ENCODE assay signal across 12 cellular contexts in genomic region chr6:166624275-166624674, GRCh38. TPM values are rescaled to one million over a fixed set of nuclear protein-coding genes. Genes with fewer than 3 reads are reported as not detected.
DNase-seq lines count a peak whose midpoint lies in the region; ATAC-seq and TF ChIP-seq lines count a peak whose summit lies in the region.
"Had no signal": no experiment of that assay in that cellular context is flagged by ENCODE, and none has a peak within 500 bp of the region (broad histone marks: within the 10 kb centered on the region; RNA-seq: fewer than 3 reads in every experiment).

No MANE protein-coding gene starts in this region.

- CTCF ChIA-PET in RWPE1 (lab: Yijun Ruan, JAX): interaction anchor here (1.2 kb wide), 1 partner anchor 14 kb away, joined by 4 read pairs; no protein-coding TSS in a partner anchor

- peak; percentile 66 for DNase-seq in CD14-positive monocyte (ENCODE audit: low spot score)
- no peak for DNase-seq in RWPE1 (ENCODE audit: low spot score)
- DNase-seq in activated T-cell treated with anti-CD3 and anti-CD28 coated beads, Interleukin-2, amount 50 U/mL, for 1 hour: no peak
- DNase-seq in activated naive CD4-positive, alpha-beta T cell treated with anti-CD3 and anti-CD28 coated beads, Interleukin-2, amount 50 U/mL, for 72 hours (ENCODE audit: low spot score in 2 of 2): no peak
- DNase-seq in 8988T: no peak
- no peak for DNase-seq in stimulated activated naive CD4-positive, alpha-beta T cell (lab: John Stamatoyannopoulos, UW)
- DNase-seq: NCI-H187 treated with DMSO at 0.1 percent for 48 hours had no signal

- H3K36me3 Mint-ChIP-seq in CD14-positive monocyte: no peaks in the 10 kb centered on the region
- H3K36me3 Mint-ChIP-seq in activated naive CD4-positive, alpha-beta T cell treated with anti-CD3 and anti-CD28 coated beads, Interleukin-2, amount 50 U/mL, for 72 hours: no peaks in the 10 kb centered on the region
- H3K36me3 Mint-ChIP-seq: stimulated activated memory B cell treated with anti-CD40 and anti-IgM and Interleukin-4, amounts not matched to agents 10 μg/mL and 1 μg/mL and 100 μg/mL, for 72 hours had no signal

- POLR2A ChIA-PET in RWPE1 (lab: Yijun Ruan, JAX; ENCODE audit: low non-redundant PET): no interaction called here

- H3K4me3 Mint-ChIP-seq in CD14-positive monocyte: no peak overlapping the region
- H3K4me3 Mint-ChIP-seq: stimulated activated memory B cell treated with anti-CD40 and anti-IgM and Interleukin-4, amounts not matched to agents 10 μg/mL and 1 μg/mL and 100 μg/mL, for 72 hours had no signal

- H3K4me3 ChIP-seq in esophagus (ENCODE audit: low read depth in 1 of 2, low read length in 2 of 2) (no peak overlapping the region), neutrophil (ENCODE audit: low read depth in 1 of 2, low read length in 1 of 2) (no peak overlapping the region)
- H3K4me3 ChIP-seq: SK-N-MC, skin epidermis had no signal

- H3K27me3 ChIP-seq in esophagus (ENCODE audit: control insufficient read depth in 1 of 2, insufficient read depth in 2 of 2, low read length in 2 of 2) (no peaks in the 10 kb centered on the region), neutrophil (no peaks in the 10 kb centered on the region)

- H3K27me3 Mint-ChIP-seq in CD14-positive monocyte (ENCODE audit: low read depth in 3 of 3): peaks cover 22 to 34% (median 32%) of the 10 kb centered on the region in 3 donors

- H3K27ac ChIP-seq in RWPE1 (peak overlapping the region; percentile 94), esophagus (ENCODE audit: low read depth in 2 of 2, low read length in 1 of 2) (peak overlapping the region; percentile 34 to 44), neutrophil (peak overlapping the region; percentile 67)
- H3K27ac ChIP-seq: SK-N-MC had no signal

- intact Hi-C loops in CD14-positive monocyte (cut with micrococcal nuclease): loop anchor here (10.0 kb wide), 3 partner anchors 239 to 369 kb away; partner anchors contain the start of genes MPC1 (in 1 of the 2) and RNASET2 (in 1 of the 2)

- no peak overlapping the region for H3K27ac Mint-ChIP-seq in CD14-positive monocyte
- no peak overlapping the region for H3K27ac Mint-ChIP-seq in activated naive CD4-positive, alpha-beta T cell treated with anti-CD3 and anti-CD28 coated beads, Interleukin-2, amount 50 U/mL, for 72 hours
- H3K27ac Mint-ChIP-seq: stimulated activated memory B cell treated with anti-CD40 and anti-IgM and Interleukin-4, amounts not matched to agents 10 μg/mL and 1 μg/mL and 100 μg/mL, for 72 hours had no signal

- no peaks in the 10 kb centered on the region for H3K9me3 ChIP-seq in esophagus (ENCODE audit: control insufficient read depth in 2 of 2, insufficient read depth in 1 of 2, low read depth in 1 of 2, low read length in 1 of 2)
- no peaks in the 10 kb centered on the region for H3K9me3 ChIP-seq in neutrophil

- H3K36me3 ChIP-seq in esophagus (ENCODE audit: control insufficient read depth in 2 of 2, insufficient read depth in 2 of 2, low read length in 1 of 2) (no peaks in the 10 kb centered on the region), neutrophil (peaks cover 5% of the 10 kb centered on the region)

- H3K4me1 ChIP-seq in esophagus (ENCODE audit: control insufficient read depth in 2 of 2, insufficient read depth in 2 of 2, low read length in 1 of 2): peaks cover 7 to 20% of the 10 kb centered on the region in 2 donors
- H3K4me1 ChIP-seq in neutrophil (ENCODE audit: control insufficient read depth in 1 of 2, insufficient read depth in 1 of 2, low read depth in 1 of 2, low read length in 1 of 2): peaks cover 26 to 54% of the 10 kb centered on the region in 2 experiments

- no peak for ATAC-seq in activated naive CD4-positive, alpha-beta T cell treated with anti-CD3 and anti-CD28 coated beads, Interleukin-2, amount 50 U/mL, for 72 hours
- ATAC-seq: stimulated activated memory B cell treated with anti-CD40 and anti-IgM and Interleukin-4, amounts not matched to agents 10 μg/mL and 1 μg/mL and 100 μg/mL, for 72 hours had no signal

- peaks cover 25% of the 10 kb centered on the region for H3K4me1 Mint-ChIP-seq in CD14-positive monocyte

- WGBS in esophagus, 2 donors: 57 to 59% methylated on average over 4 of the region's 4 CpGs

- H3K9me3 Mint-ChIP-seq in CD14-positive monocyte: peaks cover 0 to 11% (median 5%) of the 10 kb centered on the region in 7 donors
- H3K9me3 Mint-ChIP-seq in activated naive CD4-positive, alpha-beta T cell treated with anti-CD3 and anti-CD28 coated beads, Interleukin-2, amount 50 U/mL, for 72 hours: no peaks in the 10 kb centered on the region
- H3K9me3 Mint-ChIP-seq: stimulated activated memory B cell treated with anti-CD40 and anti-IgM and Interleukin-4, amounts not matched to agents 10 μg/mL and 1 μg/mL and 100 μg/mL, for 72 hours had no signal

- TF ChIP-seq CTCF in CD14-positive monocyte (IDR thresholded peaks at IDR 0.05) (no peak), RWPE1 (conservative IDR thresholded peaks at IDR 0.05; ENCODE audit: low read depth) (no peak), neutrophil (IDR thresholded peaks at IDR 0.05) (no peak)

RNA-seq across cellular contexts. Expression of gene RPS6KA2, which starts 2.8 kb away (rescaled TPM):
- polyA plus RNA-seq in CD14-positive monocyte (1 to 10 TPM; 1.4 to 3.1 TPM), esophagus (1 to 10 TPM; 5.7 to 8.7 TPM)
- total RNA-seq in activated naive CD4-positive, alpha-beta T cell treated with anti-CD3 and anti-CD28 coated beads, Interleukin-2, amount 50 U/mL, for 72 hours: 1 to 10 TPM; 2.9 to 4.0 TPM

RNA-seq across cellular contexts. Expression of gene RAMACL, which starts 37.8 kb away (rescaled TPM):
- polyA plus RNA-seq in CD14-positive monocyte: under 1 TPM; 0.11 to 0.33 TPM
- polyA plus RNA-seq in esophagus: under 1 TPM; 0.16 to 0.26 TPM
- total RNA-seq in activated naive CD4-positive, alpha-beta T cell treated with anti-CD3 and anti-CD28 coated beads, Interleukin-2, amount 50 U/mL, for 72 hours: 1 to 10 TPM in 1 of 2 donors, under 1 TPM in 1; 0.52 to 1.2 TPM

Comparison
In these comparisons a context has a peak if more than half of its experiments do, and no peak if none do; other contexts are left out.
1. H3K27ac ChIP-seq: peak in every context shown above with its lines; median percentile 94 in RWPE1; 67 in neutrophil; 39 in esophagus.